Comparison of ENCODE assay signal across 21 cellular contexts in the genomic region with DNA sequence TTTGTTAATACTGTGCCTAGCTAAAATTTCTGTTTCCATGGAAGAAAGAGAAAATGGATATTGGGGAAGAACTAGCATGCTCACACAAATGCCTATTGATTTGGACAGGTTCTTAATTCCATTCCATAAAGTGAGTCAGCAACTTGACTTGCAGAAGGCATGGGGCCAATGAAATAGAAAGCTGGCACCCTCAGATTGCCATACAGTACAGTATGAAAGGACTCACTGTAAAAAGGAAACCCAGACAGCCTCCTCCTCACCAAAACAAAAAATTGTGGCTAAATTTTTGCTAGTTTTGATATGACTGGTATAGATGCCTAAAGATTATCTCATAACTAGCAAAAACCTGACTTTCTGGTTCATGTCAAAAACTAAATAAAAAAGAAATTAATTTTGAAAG. TPM values are rescaled to one million over a fixed set of nuclear protein-coding genes. Genes with fewer than 3 reads are reported as not detected.
DNase-seq lines count a peak whose midpoint lies in the region; ATAC-seq and TF ChIP-seq lines count a peak whose summit lies in the region.
"Had no signal": no experiment of that assay in that cellular context is flagged by ENCODE, and none has a peak within 500 bp of the region (broad histone marks: within the 10 kb centered on the region; RNA-seq: fewer than 3 reads in every experiment).

No MANE protein-coding gene starts in this region.

- no peak overlapping the region for H3K4me3 ChIP-seq in HCT116 (replicated peaks in 1 of 2; ENCODE audit: low read depth in 1 of 2, low read length in 2 of 2)
- no peak overlapping the region for H3K4me3 ChIP-seq in A673 (ENCODE audit: low read depth, low read length, poor library complexity, severe bottlenecking)
- H3K4me3 ChIP-seq: smooth muscle cell had no signal

- H3K4me1 Mint-ChIP-seq in activated naive CD4-positive, alpha-beta T cell treated with anti-CD3 and anti-CD28 coated beads for 36 hours (ENCODE audit: low read depth): peaks cover 3% of the 10 kb centered on the region
- H3K4me1 Mint-ChIP-seq in T-helper 1 cell treated with Interleukin-12 subunit alpha and Interleukin-12 subunit beta and Interleukin-4 antibody, amounts not matched to agents 30 μg/mL and 1 μg/mL, for 36 hours (ENCODE audit: low read depth): peaks cover 9% of the 10 kb centered on the region
- H3K4me1 Mint-ChIP-seq: CD14-positive monocyte had no signal

- POLR2A ChIA-PET in HCT116 (lab: Charles Lee): no interaction called here
- POLR2A ChIA-PET in A673 (lab: Charles Lee; ENCODE audit: low non-redundant PET): no interaction called here

- H3K4me3 Mint-ChIP-seq in activated naive CD4-positive, alpha-beta T cell treated with anti-CD3 and anti-CD28 coated beads for 36 hours: no peak overlapping the region
- H3K4me3 Mint-ChIP-seq in T-helper 1 cell treated with Interleukin-12 subunit alpha and Interleukin-12 subunit beta and Interleukin-4 antibody, amounts not matched to agents 30 μg/mL and 1 μg/mL, for 36 hours: peak overlapping the region; percentile 6
- H3K4me3 Mint-ChIP-seq: activated naive CD8-positive, alpha-beta T cell treated with anti-CD3 and anti-CD28 coated beads, Interleukin-2, amount 50 U/mL, for 24 hours; CD14-positive monocyte had no signal

- H3K27ac ChIP-seq in HCT116 (ENCODE audit: low read depth, low read length) (no peak overlapping the region), A673 (ENCODE audit: low read depth, low read length, poor library complexity, severe bottlenecking) (no peak overlapping the region)
- H3K27ac ChIP-seq: epithelial cell of prostate had no signal

- H2AFZ ChIP-seq in HCT116 (ENCODE audit: low read depth, low read length, poor library complexity, severe bottlenecking): no peak overlapping the region

- peak overlapping the region; percentile 17; the same call in 1 of the 2 replicates for H3K4me2 ChIP-seq in HCT116 (ENCODE audit: low read length)
- H3K4me2 ChIP-seq: smooth muscle cell had no signal

- H4K20me1 ChIP-seq in HCT116 (ENCODE audit: insufficient read depth): no peaks in the 10 kb centered on the region

- TF ChIP-seq RAD21 in HCT116 (IDR thresholded peaks at IDR 0.05; ENCODE audit: low read depth): no peak

- H3K36me3 Mint-ChIP-seq in activated naive CD4-positive, alpha-beta T cell treated with anti-CD3 and anti-CD28 coated beads, Interleukin-2, amount 50 U/mL, for 72 hours: peaks cover 0 to 3% of the 10 kb centered on the region in 2 donors
- H3K36me3 Mint-ChIP-seq in activated naive CD4-positive, alpha-beta T cell treated with anti-CD3 and anti-CD28 coated beads for 36 hours (ENCODE audit: low read depth): no peaks in the 10 kb centered on the region
- H3K36me3 Mint-ChIP-seq in T-helper 1 cell treated with Interleukin-12 subunit alpha and Interleukin-12 subunit beta and Interleukin-4 antibody, amounts not matched to agents 30 μg/mL and 1 μg/mL, for 36 hours (ENCODE audit: low read depth): peaks cover 2% of the 10 kb centered on the region
- H3K36me3 Mint-ChIP-seq: CD14-positive monocyte had no signal

- RAD21 ChIA-PET in HCT116 (lab: Charles Lee; ENCODE audit: low non-redundant PET in 1 of 2, low total read pairs in 2 of 2, uncharacterized antibody in 2 of 2, unreplicated experiment in 2 of 2): no interaction called here

- no peak overlapping the region for H3K27ac Mint-ChIP-seq in activated naive CD4-positive, alpha-beta T cell treated with anti-CD3 and anti-CD28 coated beads, Interleukin-2, amount 50 U/mL, for 72 hours
- no peak overlapping the region for H3K27ac Mint-ChIP-seq in activated naive CD4-positive, alpha-beta T cell treated with anti-CD3 and anti-CD28 coated beads for 36 hours
- H3K27ac Mint-ChIP-seq in T-helper 1 cell treated with Interleukin-12 subunit alpha and Interleukin-12 subunit beta and Interleukin-4 antibody, amounts not matched to agents 30 μg/mL and 1 μg/mL, for 36 hours: no peak overlapping the region
- H3K27ac Mint-ChIP-seq: activated naive CD8-positive, alpha-beta T cell treated with anti-CD3 and anti-CD28 coated beads, Interleukin-2, amount 50 U/mL, for 24 hours; CD14-positive monocyte; progenitor cell of endocrine pancreas had no signal

- TF ChIP-seq POLR2A in HCT116 (IDR thresholded peaks at IDR 0.05; ENCODE audit: borderline replicate concordance, extremely low read depth, insufficient read depth, insufficient read length): no peak

- peak; percentile 68 to 92 for ATAC-seq in activated naive CD4-positive, alpha-beta T cell treated with anti-CD3 and anti-CD28 coated beads, Interleukin-2, amount 50 U/mL, for 72 hours
- ATAC-seq in HCT116 (no peak), Right ventricle myocardium superior (ENCODE audit: poor library complexity) (no peak)
- ATAC-seq: activated naive CD8-positive, alpha-beta T cell treated with anti-CD3 and anti-CD28 coated beads, Interleukin-2, amount 50 U/mL, for 24 hours had no signal

- no peaks in the 10 kb centered on the region for H3K9me3 ChIP-seq in HCT116 (ENCODE audit: control insufficient read depth in 1 of 2, insufficient read depth in 1 of 2, low read depth in 1 of 2, low read length in 2 of 2)
- no peaks in the 10 kb centered on the region for H3K9me3 ChIP-seq in A673 (ENCODE audit: low read depth, low read length, poor library complexity, severe bottlenecking)

- peaks cover 3% of the 10 kb centered on the region for H3K27me3 Mint-ChIP-seq in activated naive CD4-positive, alpha-beta T cell treated with anti-CD3 and anti-CD28 coated beads for 36 hours (ENCODE audit: low read depth)
- H3K27me3 Mint-ChIP-seq in T-helper 1 cell treated with Interleukin-12 subunit alpha and Interleukin-12 subunit beta and Interleukin-4 antibody, amounts not matched to agents 30 μg/mL and 1 μg/mL, for 36 hours (ENCODE audit: low read depth): peaks cover 27% of the 10 kb centered on the region
- H3K27me3 Mint-ChIP-seq: progenitor cell of endocrine pancreas had no signal

- no peak overlapping the region for H3K9ac ChIP-seq in HCT116 (ENCODE audit: low read length)

- H3K9me3 Mint-ChIP-seq in activated naive CD4-positive, alpha-beta T cell treated with anti-CD3 and anti-CD28 coated beads, Interleukin-2, amount 50 U/mL, for 72 hours: no peaks in the 10 kb centered on the region
- no peaks in the 10 kb centered on the region for H3K9me3 Mint-ChIP-seq in activated naive CD4-positive, alpha-beta T cell treated with anti-CD3 and anti-CD28 coated beads for 36 hours
- no peaks in the 10 kb centered on the region for H3K9me3 Mint-ChIP-seq in T-helper 1 cell treated with Interleukin-12 subunit alpha and Interleukin-12 subunit beta and Interleukin-4 antibody, amounts not matched to agents 30 μg/mL and 1 μg/mL, for 36 hours
- H3K9me3 Mint-ChIP-seq: activated naive CD8-positive, alpha-beta T cell treated with anti-CD3 and anti-CD28 coated beads, Interleukin-2, amount 50 U/mL, for 24 hours; CD14-positive monocyte had no signal

- H3K27me3 ChIP-seq in HCT116 (ENCODE audit: insufficient read depth, low read length): no peaks in the 10 kb centered on the region
- H3K27me3 ChIP-seq in A673 (replicated peaks; ENCODE audit: insufficient read depth, low read depth, low read length, poor library complexity): peaks cover 11% of the 10 kb centered on the region

- no peaks in the 10 kb centered on the region for H3K79me2 ChIP-seq in HCT116 (ENCODE audit: insufficient read depth, low read length)

- no peaks in the 10 kb centered on the region for H3K36me3 ChIP-seq in HCT116 (ENCODE audit: control insufficient read depth in 1 of 2, insufficient read depth in 2 of 2, low read length in 2 of 2)
- no peaks in the 10 kb centered on the region for H3K36me3 ChIP-seq in A673 (ENCODE audit: insufficient read depth, low read length, poor library complexity, severe bottlenecking)

- DNase-seq in activated naive CD4-positive, alpha-beta T cell treated with anti-CD3 and anti-CD28 coated beads, Interleukin-2, amount 50 U/mL, for 72 hours (ENCODE audit: low spot score in 2 of 2): no peak
- no peak for DNase-seq in activated naive CD4-positive, alpha-beta T cell treated with anti-CD3 and anti-CD28 coated beads for 36 hours
- no peak for DNase-seq in HCT116 (ENCODE audit: low read depth, low spot score)
- DNase-seq in kidney tubule cell (ENCODE audit: low spot score): peak; percentile 21
- DNase-seq in Right ventricle myocardium superior: no peak
- no peak for DNase-seq in A673 (ENCODE audit: low spot score)
- no peak for DNase-seq in NCI-H526 treated with DMSO at 0.1 percent for 48 hours (lab: John Stamatoyannopoulos, UW)
- DNase-seq: activated CD4-positive, alpha-beta T cell treated with anti-CD3 and anti-CD28 coated beads, Interleukin-2, amount 50 U/mL, for 4 hours; activated naive CD8-positive, alpha-beta T cell treated with anti-CD3 and anti-CD28 coated beads, Interleukin-2, amount 50 U/mL, for 24 hours; dermis blood vessel endothelial cell; DMS 273 treated with DMSO at 0.1 percent for 48 hours; GF-D8; midbrain; NCI-H524 treated with DMSO at 0.1 percent for 48 hours; SIG-M5; stimulated activated CD4-positive, alpha-beta T cell treated with anti-CD3 and anti-CD28 coated beads, Interleukin-4, amount 100 ng/mL, for 4 hours had no signal

- CTCF ChIA-PET in activated naive CD4-positive, alpha-beta T cell treated with anti-CD3 and anti-CD28 coated beads for 36 hours (lab: Charles Lee): interaction anchor here (0.6 to 1.2 kb wide), 2 partner anchors 71 to 164 kb away, joined by 3 to 4 read pairs; no protein-coding TSS in a partner anchor
- CTCF ChIA-PET in HCT116 (lab: Charles Lee): no interaction called here
- CTCF ChIA-PET in A673 (lab: Charles Lee): no interaction called here

- no peaks in the 10 kb centered on the region for H3K9me2 ChIP-seq in HCT116 (ENCODE audit: insufficient read depth)

- H3K4me1 ChIP-seq in HCT116 (ENCODE audit: control insufficient read depth in 1 of 2, insufficient read depth in 2 of 2, low read length in 2 of 2): peaks cover 0 to 8% of the 10 kb centered on the region in 2 experiments; a peak in 1 of 4 replicates
- no peaks in the 10 kb centered on the region for H3K4me1 ChIP-seq in A673 (ENCODE audit: insufficient read depth, low read length, poor library complexity, severe bottlenecking)

- BruUV-seq in HCT116 (replicated peaks; lab: Mats Ljungman, UMichigan) (no TSS peak), A673 (replicated peaks; lab: Mats Ljungman, UMichigan) (no TSS peak)

- intact Hi-C loops in activated naive CD4-positive, alpha-beta T cell treated with anti-CD3 and anti-CD28 coated beads for 36 hours (cut with micrococcal nuclease): no loop called here
- intact Hi-C loops in HCT116 (cut with micrococcal nuclease): no loop called here
- intact Hi-C loops in Right ventricle myocardium superior (cut with DNase I): no loop called here
- intact Hi-C loops in A673 (cut with micrococcal nuclease; ENCODE audit: unreplicated experiment): no loop called here

- no peak for TF ChIP-seq CTCF in HCT116 (IDR thresholded peaks at IDR 0.05 in 2 of 3, conservative IDR thresholded peaks at IDR 0.05 in 1 of 3; ENCODE audit: borderline replicate concordance in 1 of 3, insufficient read depth in 1 of 3, low read depth in 2 of 3, low read length in 2 of 3)
- no peak for TF ChIP-seq CTCF in A673 (conservative IDR thresholded peaks at IDR 0.05; ENCODE audit: low read depth, low read length)

RNA-seq across cellular contexts. Expression of a gene that starts 11.2 kb away (rescaled TPM):
- total RNA-seq in activated naive CD4-positive, alpha-beta T cell treated with anti-CD3 and anti-CD28 coated beads, Interleukin-2, amount 50 U/mL, for 72 hours: 10 to 100 TPM; 19.5 to 25.2 TPM
- total RNA-seq in activated naive CD4-positive, alpha-beta T cell treated with anti-CD3 and anti-CD28 coated beads for 36 hours: 10 to 100 TPM; 13.6 to 15.7 TPM
- 11.2 TPM for total RNA-seq in HCT116 (2021; ENCODE audit: unreplicated experiment)
- polyA plus RNA-seq in HCT116 (2012): 6.7 and 7.0 TPM in 2 replicates
- 12.3 TPM for total RNA-seq in Right ventricle myocardium superior
- total RNA-seq in A673 (2021): 10.6 and 12.0 TPM in 2 replicates

Comparison
In these comparisons a context has a peak if more than half of its experiments do, and no peak if none do; other contexts are left out.
1. ATAC-seq: peak in activated naive CD4-positive, alpha-beta T cell treated with anti-CD3 and anti-CD28 coated beads, Interleukin-2, amount 50 U/mL, for 72 hours (2 of 2); none in HCT116 (single experiment) and Right ventricle myocardium superior (single experiment).